ENCODE assay signal across 6 cellular contexts in genomic region chr13:74173822-74174221, GRCh38.
"Had no signal": no experiment of that assay in that cellular context is flagged by ENCODE, and none has a peak within 500 bp of the region (broad histone marks: within the 10 kb centered on the region; RNA-seq: fewer than 3 reads in every experiment).

No MANE protein-coding gene starts in this region.

- H3K9me3 Mint-ChIP-seq: GM23338, H9, IgD-negative memory B cell had no signal

- H3K4me1 Mint-ChIP-seq: IgD-negative memory B cell had no signal

- H3K36me3 Mint-ChIP-seq: IgD-negative memory B cell had no signal

- H3K4me3 ChIP-seq: GM23338 had no signal

- DNase-seq: H9, HCEC 1CT had no signal

- H3K27ac ChIP-seq: HL-60 had no signal

- ATAC-seq: GM23338, HepG2 had no signal

- H3K4me3 Mint-ChIP-seq: GM23338, H9, IgD-negative memory B cell had no signal
